In genomic region chr22:46679711-46680269, GRCh38 we compare ENCODE assay signal across 1 cellular context.
TF ChIP-seq lines count a peak whose summit lies in the region.

No MANE protein-coding gene starts in this region.

TF ChIP-seq in H1, 55 proteins besides CTCF, POLR2A, EP300 and RAD21:
- TF ChIP-seq SIX5 (IDR thresholded peaks at IDR 0.05; ENCODE audit: low read depth, low read length) (no peak), ATF3 (IDR thresholded peaks at IDR 0.05; ENCODE audit: insufficient read depth, low read depth, low read length) (no peak), CBX5 (IDR thresholded peaks at IDR 0.05; ENCODE audit: low read depth, low read length) (no peak), JUND (IDR thresholded peaks at IDR 0.05; ENCODE audit: low read length) (no peak), SUZ12 (IDR thresholded peaks at IDR 0.05; ENCODE audit: low read length) (no peak), GTF2F1 (IDR thresholded peaks at IDR 0.05; ENCODE audit: borderline replicate concordance, low read depth, low read length) (no peak), KDM4A (IDR thresholded peaks at IDR 0.05; ENCODE audit: low read depth, low read length, severe bottlenecking) (no peak)
